Comparison of ENCODE assay signal across 9 cellular contexts in the genomic region with DNA sequence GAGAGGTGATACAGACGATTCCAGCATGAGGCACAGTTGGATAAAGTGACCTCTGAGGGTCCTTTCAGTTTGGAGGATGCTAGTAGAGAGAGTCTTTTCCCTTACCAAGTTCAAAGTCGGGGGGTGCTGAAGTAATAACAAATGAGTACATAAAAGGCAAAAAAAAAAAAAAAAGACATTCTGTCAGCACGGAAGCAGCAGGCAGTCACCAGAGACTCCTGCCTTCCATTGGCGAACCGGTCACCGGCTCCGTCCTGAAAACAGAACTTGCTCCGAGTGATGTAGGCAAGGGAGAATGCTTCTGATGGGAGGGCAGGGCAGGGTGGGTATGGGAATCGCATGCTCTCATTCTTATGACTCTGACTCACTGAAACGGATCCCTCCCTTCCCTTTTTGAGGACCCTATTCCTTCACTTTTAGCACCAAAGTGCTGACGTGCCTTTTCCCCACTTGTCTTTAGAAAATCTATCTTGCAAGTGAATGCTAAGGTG.
DNase-seq lines count a peak whose midpoint lies in the region; ATAC-seq, FAIRE-seq and TF ChIP-seq lines count a peak whose summit lies in the region.
"Had no signal": no experiment of that assay in that cellular context is flagged by ENCODE, and none has a peak within 500 bp of the region (broad histone marks: within the 10 kb centered on the region; RNA-seq: fewer than 3 reads in every experiment).

No MANE protein-coding gene starts in this region.

- peaks cover 46% of the 10 kb centered on the region for H3K4me1 ChIP-seq in mesodermal cell (ENCODE audit: control insufficient read depth, insufficient read depth, low read length, poor library complexity, severe bottlenecking)

- peak overlapping the region; percentile 72 for H3K4me3 Mint-ChIP-seq in central memory CD8-positive, alpha-beta T cell

- H3K9me3 ChIP-seq in mesodermal cell (ENCODE audit: control insufficient read depth, low read length), result no peaks in the 10 kb centered on the region
- H3K9me3 ChIP-seq: gastroesophageal sphincter had no signal

- DNase-seq in AG10803 (ENCODE audit: low read depth) (peak; percentile 90), HTR-8/SVneo (ENCODE audit: insufficient read length, low spot score) (peak; percentile 68), NCI-H2029 (lab: John Stamatoyannopoulos, UW) (no peak), cortex of kidney (lab: John Stamatoyannopoulos, UW) (no peak)
- DNase-seq in central memory CD8-positive, alpha-beta T cell (ENCODE audit: low spot score in 2 of 2), result no peak
- DNase-seq in NK-92 treated with Interleukin-12 subunit alpha and Interleukin-12 subunit beta, amount 100 ng/mL, for 24 hours (lab: John Stamatoyannopoulos, UW), result no peak

- no peaks in the 10 kb centered on the region for H3K9me3 Mint-ChIP-seq in central memory CD8-positive, alpha-beta T cell

- H3K36me3 ChIP-seq in mesodermal cell (ENCODE audit: control insufficient read depth, insufficient read depth, low read length), result no peaks in the 10 kb centered on the region
- H3K36me3 ChIP-seq: gastroesophageal sphincter had no signal

- peak overlapping the region; percentile 81 for H3K27ac Mint-ChIP-seq in central memory CD8-positive, alpha-beta T cell (ENCODE audit: low read depth)

- TF ChIP-seq CTCF in AG10803 (conservative IDR thresholded peaks at IDR 0.05; ENCODE audit: low read length), result no peak

- H3K4me1 Mint-ChIP-seq in central memory CD8-positive, alpha-beta T cell, result peaks cover 75% of the 10 kb centered on the region

- no peaks in the 10 kb centered on the region for H3K27me3 Mint-ChIP-seq in central memory CD8-positive, alpha-beta T cell

- H3K4me3 ChIP-seq in AG10803 (ENCODE audit: low read length), result peak overlapping the region; percentile 28; the same call in 1 of the 2 replicates
- no peak overlapping the region for H3K4me3 ChIP-seq in mesodermal cell (ENCODE audit: extremely low read depth, insufficient read depth, low read length, poor library complexity, severe bottlenecking)
- H3K4me3 ChIP-seq: gastroesophageal sphincter had no signal

- peak; percentile 11 for ATAC-seq in central memory CD8-positive, alpha-beta T cell (replicated peaks; ENCODE audit: extremely low read depth, poor library complexity, severe bottlenecking)
- no peak for ATAC-seq in HG03460 (IDR thresholded peaks at IDR 0.05; ENCODE audit: unreplicated experiment)
- ATAC-seq: gastroesophageal sphincter had no signal

- FAIRE-seq in HTR-8/SVneo (lab: Jason Lieb, UNC), result peak; percentile 72

- H3K36me3 Mint-ChIP-seq in central memory CD8-positive, alpha-beta T cell (ENCODE audit: insufficient read depth), result no peaks in the 10 kb centered on the region

- peak overlapping the region; percentile 85 for H3K27ac ChIP-seq in mesodermal cell (ENCODE audit: low read depth, low read length, severe bottlenecking)
- H3K27ac ChIP-seq: gastroesophageal sphincter had no signal

- 3 to 9% methylated on average over 7 of the region's 11 CpGs for WGBS in mesodermal cell (ENCODE audit: insufficient coverage in 2 of 2), 2 experiments

Comparison
In these comparisons a context has a peak if more than half of its experiments do, and no peak if none do; other contexts are left out.
1. DNase-seq: peak in AG10803 (single experiment) and HTR-8/SVneo (single experiment); none in central memory CD8-positive, alpha-beta T cell (0 of 2), NCI-H2029 (single experiment), NK-92 treated with Interleukin-12 subunit alpha and Interleukin-12 subunit beta, amount 100 ng/mL, for 24 hours (single experiment) and cortex of kidney (single experiment).